In genomic region chr1:12150456-12151200, GRCh38 we compare ENCODE assay signal across 12 cellular contexts. TPM values are rescaled to one million over a fixed set of nuclear protein-coding genes. Genes with fewer than 3 reads are reported as not detected.
A peak's percentile ranks its signal among the peaks of the same experiment; 100 is the strongest.
DNase-seq lines count a peak whose midpoint lies in the region; ATAC-seq lines count a peak whose summit lies in the region.
"Had no signal": no experiment of that assay in that cellular context is flagged by ENCODE, and none has a peak within 500 bp of the region (broad histone marks: within the 10 kb centered on the region; RNA-seq: fewer than 3 reads in every experiment).

No MANE protein-coding gene starts in this region.

- no peaks in the 10 kb centered on the region for H3K9me3 ChIP-seq in CD4-positive, alpha-beta memory T cell (ENCODE audit: control insufficient read depth in 1 of 2, low read length in 2 of 2)
- H3K9me3 ChIP-seq in mucosa of rectum (ENCODE audit: control insufficient read depth in 2 of 2, low read length in 2 of 2): no peaks in the 10 kb centered on the region
- H3K9me3 ChIP-seq: thoracic aorta had no signal

- peak in 4 of 5 donors; percentile 54 to 63 (median 58) for DNase-seq in CD4-positive, alpha-beta memory T cell
- DNase-seq in Kasumi-1 (lab: John Stamatoyannopoulos, UW) (peak; percentile 77 to 88), NCI-H1092 treated with DMSO at 0.1 percent for 48 hours (lab: John Stamatoyannopoulos, UW) (no peak), retina (no peak)
- no peak for DNase-seq in activated naive CD8-positive, alpha-beta T cell treated with anti-CD3 and anti-CD28 coated beads for 36 hours
- DNase-seq in stimulated activated CD4-positive, alpha-beta T cell treated with anti-CD3 and anti-CD28 coated beads, Interleukin-2, amount 100 ng/mL, for 24 hours: no peak
- DNase-seq: DMS153, NCI-H1105 treated with DMSO at 0.1 percent for 48 hours had no signal

- H3K9ac ChIP-seq in mucosa of rectum (ENCODE audit: low read depth in 1 of 2, low read length in 2 of 2): no peak overlapping the region

- peak overlapping the region; percentile 92 to 99 (median 97) for H3K27ac Mint-ChIP-seq in CD4-positive, alpha-beta memory T cell
- peak overlapping the region; percentile 89 for H3K27ac Mint-ChIP-seq in activated naive CD8-positive, alpha-beta T cell treated with anti-CD3 and anti-CD28 coated beads for 36 hours

- peaks cover 96% of the 10 kb centered on the region for H3K4me1 ChIP-seq in CD4-positive, alpha-beta memory T cell (ENCODE audit: insufficient read depth, low read length)
- peaks cover 46 to 67% of the 10 kb centered on the region in 2 donors for H3K4me1 ChIP-seq in mucosa of rectum (ENCODE audit: control insufficient read depth in 2 of 2, insufficient read depth in 2 of 2, low read length in 2 of 2)

- intact Hi-C loops in CD4-positive, alpha-beta memory T cell (cut with micrococcal nuclease): loop anchor here (1.0 kb wide), 2 partner anchors 8 to 16 kb away; partner anchors contain the start of gene TNFRSF1B

- CTCF ChIA-PET in CD4-positive, alpha-beta memory T cell (lab: Charles Lee; ENCODE audit: partially characterized antibody): interaction anchor here (0.6 to 8.5 kb wide), 14 partner anchors 9 to 60 kb away, joined by 3 to 79 read pairs (median 7); partner anchors contain the start of gene TNFRSF1B

- H3K4me3 ChIP-seq in CD4-positive, alpha-beta memory T cell (ENCODE audit: low read length in 2 of 2): peak overlapping the region; percentile 17 to 21
- H3K4me3 ChIP-seq in mucosa of rectum (ENCODE audit: low read length in 2 of 2): no peak overlapping the region
- H3K4me3 ChIP-seq: lung, thoracic aorta had no signal

- no peak for ATAC-seq in GM19324 (IDR thresholded peaks at IDR 0.05; ENCODE audit: low FRiP score, unreplicated experiment)

- peaks cover 0 to 7% (median 0%) of the 10 kb centered on the region in 8 donors for H3K9me3 Mint-ChIP-seq in CD4-positive, alpha-beta memory T cell
- peaks cover 20% of the 10 kb centered on the region for H3K9me3 Mint-ChIP-seq in activated naive CD8-positive, alpha-beta T cell treated with anti-CD3 and anti-CD28 coated beads for 36 hours

- H3K27me3 ChIP-seq in CD4-positive, alpha-beta memory T cell (ENCODE audit: insufficient read depth, low read length): no peaks in the 10 kb centered on the region
- no peaks in the 10 kb centered on the region for H3K27me3 ChIP-seq in mucosa of rectum (ENCODE audit: control insufficient read depth in 2 of 2, insufficient read depth in 2 of 2, low read length in 2 of 2)

- H3K36me3 Mint-ChIP-seq in CD4-positive, alpha-beta memory T cell: no peaks in the 10 kb centered on the region
- H3K36me3 Mint-ChIP-seq in activated naive CD8-positive, alpha-beta T cell treated with anti-CD3 and anti-CD28 coated beads for 36 hours: peaks cover 23% of the 10 kb centered on the region

- peak overlapping the region; percentile 51 for H3K27ac ChIP-seq in CD4-positive, alpha-beta memory T cell (ENCODE audit: low read depth, low read length)
- peak overlapping the region; percentile 53 to 89 for H3K27ac ChIP-seq in mucosa of rectum (ENCODE audit: low read depth in 2 of 2, low read length in 2 of 2)
- H3K27ac ChIP-seq: thoracic aorta had no signal

- peak overlapping the region; percentile 76 to 89 (median 84) for H3K4me3 Mint-ChIP-seq in CD4-positive, alpha-beta memory T cell
- H3K4me3 Mint-ChIP-seq in activated naive CD8-positive, alpha-beta T cell treated with anti-CD3 and anti-CD28 coated beads for 36 hours: peak overlapping the region; percentile 57

- H3K27me3 Mint-ChIP-seq in CD4-positive, alpha-beta memory T cell: no peaks in the 10 kb centered on the region
- H3K27me3 Mint-ChIP-seq in activated naive CD8-positive, alpha-beta T cell treated with anti-CD3 and anti-CD28 coated beads for 36 hours: no peaks in the 10 kb centered on the region

- no peaks in the 10 kb centered on the region for H3K36me3 ChIP-seq in CD4-positive, alpha-beta memory T cell (ENCODE audit: insufficient read depth, low read length)
- H3K36me3 ChIP-seq in mucosa of rectum (ENCODE audit: control insufficient read depth in 2 of 2, insufficient read depth in 2 of 2, low read length in 2 of 2): no peaks in the 10 kb centered on the region
- H3K36me3 ChIP-seq: thoracic aorta had no signal

- peaks cover 69 to 94% (median 81%) of the 10 kb centered on the region in 4 donors for H3K4me1 Mint-ChIP-seq in CD4-positive, alpha-beta memory T cell
- peaks cover 80% of the 10 kb centered on the region for H3K4me1 Mint-ChIP-seq in activated naive CD8-positive, alpha-beta T cell treated with anti-CD3 and anti-CD28 coated beads for 36 hours

- POLR2A ChIA-PET in CD4-positive, alpha-beta memory T cell (lab: Charles Lee; ENCODE audit: partially characterized antibody): interaction anchor here (1.0 to 50.6 kb wide), 7 partner anchors 12 to 467 kb away, joined by 3 to 1713 read pairs (median 9); partner anchors contain the start of genes DHRS3 and TNFRSF1B

RNA-seq across cellular contexts. Expression of gene TNFRSF1B, which starts 16.2 kb away (rescaled TPM):
- total RNA-seq in CD4-positive, alpha-beta memory T cell: 100 to 1,000 TPM; 111 TPM
- 100 to 1,000 TPM; 150 to 201 TPM for polyA plus RNA-seq in CD4-positive, alpha-beta memory T cell
- 100 to 1,000 TPM; 187 to 193 TPM for total RNA-seq in activated naive CD8-positive, alpha-beta T cell treated with anti-CD3 and anti-CD28 coated beads for 36 hours

Comparison
In these comparisons a context has a peak if more than half of its experiments do, and no peak if none do; other contexts are left out.
1. DNase-seq: peak in CD4-positive, alpha-beta memory T cell (4 of 5) and Kasumi-1 (2 of 2); none in activated naive CD8-positive, alpha-beta T cell treated with anti-CD3 and anti-CD28 coated beads for 36 hours (single experiment), NCI-H1092 treated with DMSO at 0.1 percent for 48 hours (single experiment), retina (single experiment) and stimulated activated CD4-positive, alpha-beta T cell treated with anti-CD3 and anti-CD28 coated beads, Interleukin-2, amount 100 ng/mL, for 24 hours (0 of 2).
2. H3K4me3 ChIP-seq: peak in CD4-positive, alpha-beta memory T cell (2 of 2); none in mucosa of rectum (0 of 2).